20 cellular contexts compared by ENCODE assay signal in genomic region chr1:244087611-244088010, GRCh38. TPM values are rescaled to one million over a fixed set of nuclear protein-coding genes. Genes with fewer than 3 reads are reported as not detected.
DNase-seq lines count a peak whose midpoint lies in the region; ATAC-seq and TF ChIP-seq lines count a peak whose summit lies in the region.
"Had no signal": no experiment of that assay in that cellular context is flagged by ENCODE, and none has a peak within 500 bp of the region (broad histone marks: within the 10 kb centered on the region; RNA-seq: fewer than 3 reads in every experiment).

No MANE protein-coding gene starts in this region.

- no peak overlapping the region for H3K27ac ChIP-seq in caudate nucleus (ENCODE audit: low read depth, low read length)
- no peak overlapping the region for H3K27ac ChIP-seq in mesenchymal stem cell (ENCODE audit: low read length, poor library complexity, severe bottlenecking)
- H3K27ac ChIP-seq in upper lobe of left lung = no peak overlapping the region
- H3K27ac ChIP-seq: 22Rv1, SJCRH30 had no signal

- H3K79me1 ChIP-seq in mesenchymal stem cell (replicated peaks; ENCODE audit: low read length, poor library complexity, severe bottlenecking) = no peaks in the 10 kb centered on the region

- ATAC-seq in upper lobe of left lung (ENCODE audit: low FRiP score in 2 of 2) = no peak
- ATAC-seq: GM12878, K562, Panc1 had no signal

- TF ChIP-seq POLR2A in upper lobe of left lung (IDR thresholded peaks at IDR 0.05) = no peak

- no peak overlapping the region for H4K91ac ChIP-seq in mesenchymal stem cell (ENCODE audit: low read length)

- H2AK5ac ChIP-seq in mesenchymal stem cell (ENCODE audit: low read length, severe bottlenecking) = peak overlapping the region; percentile 63

- H3K4me3 ChIP-seq in mesenchymal stem cell (ENCODE audit: insufficient read depth in 1 of 2, low read depth in 1 of 2, low read length in 2 of 2) (no peak overlapping the region), upper lobe of left lung (no peak overlapping the region)
- H3K4me3 ChIP-seq: GM12878, K562, SJCRH30 had no signal

- no peak overlapping the region for H3K9ac ChIP-seq in mesenchymal stem cell (ENCODE audit: low read length)

- H2AFZ ChIP-seq in mesenchymal stem cell (ENCODE audit: low read depth, low read length) = no peak overlapping the region

- peaks cover 5 to 42% of the 10 kb centered on the region in 2 experiments for H3K27me3 ChIP-seq in mesenchymal stem cell (ENCODE audit: control insufficient read depth in 1 of 2, insufficient read depth in 1 of 2, low read length in 2 of 2)
- H3K27me3 ChIP-seq in upper lobe of left lung = no peaks in the 10 kb centered on the region
- H3K27me3 ChIP-seq: BE2C, SJCRH30 had no signal

- no peak for TF ChIP-seq CTCF in upper lobe of left lung (IDR thresholded peaks at IDR 0.05)

- 96% methylated on average over 6 of the region's 7 CpGs for WGBS in mesenchymal stem cell
- whole genome bisulfite sequencing in upper lobe of left lung, 2 donors = 84 to 88% methylated on average over 7 of the region's 7 CpGs

- H3K36me3 ChIP-seq in mesenchymal stem cell (ENCODE audit: control insufficient read depth in 1 of 2, insufficient read depth in 2 of 2, low read depth in 1 of 2, low read length in 2 of 2) (no peaks in the 10 kb centered on the region), upper lobe of left lung (no peaks in the 10 kb centered on the region)
- H3K36me3 ChIP-seq: BE2C, SJCRH30 had no signal

- no peak overlapping the region for H2BK15ac ChIP-seq in mesenchymal stem cell (ENCODE audit: low read depth, poor library complexity, severe bottlenecking)

- no peak overlapping the region for H3K14ac ChIP-seq in mesenchymal stem cell (ENCODE audit: low read length in 2 of 2)

- no peak overlapping the region for H2BK5ac ChIP-seq in mesenchymal stem cell (ENCODE audit: low read depth, low read length, poor library complexity, severe bottlenecking)

- no peak overlapping the region for H2BK12ac ChIP-seq in mesenchymal stem cell (ENCODE audit: low read length in 2 of 2)

- DNase-seq in DMS 273 (lab: John Stamatoyannopoulos, UW; ENCODE audit: unreplicated experiment) (peak; percentile 47), DMS 273 treated with DMSO at 0.1 percent for 48 hours (lab: John Stamatoyannopoulos, UW) (no peak), caudate nucleus (lab: John Stamatoyannopoulos, UW) (peak in 42 of 61 donors; percentile 15 to 90 (median 54)), mesenchymal stem cell (no peak), putamen (ENCODE audit: low spot score) (peak; percentile 80), upper lobe of left lung (no peak), NCI-H1930 (lab: John Stamatoyannopoulos, UW) (no peak)
- DNase-seq in activated CD8-positive, alpha-beta memory T cell treated with anti-CD3 and anti-CD28 coated beads, Interleukin-2, amount 50 U/mL, for 4 hours = no peak
- DNase-seq: BE2C; CD4-positive, CD25-positive, alpha-beta regulatory T cell; COR-L47; DMS153; NCI-H1105; NCI-H187 treated with DMSO at 0.1 percent for 48 hours; NCI-H69; SJCRH30 had no signal

- no peak overlapping the region for H4K8ac ChIP-seq in mesenchymal stem cell (ENCODE audit: low read length)

- peaks cover 17% of the 10 kb centered on the region for H3K9me3 ChIP-seq in mesenchymal stem cell (ENCODE audit: control insufficient read depth, low read length)
- no peaks in the 10 kb centered on the region for H3K9me3 ChIP-seq in upper lobe of left lung
- H3K9me3 ChIP-seq: BE2C, SJCRH30 had no signal

- no peak overlapping the region for H3K4ac ChIP-seq in mesenchymal stem cell (ENCODE audit: low read depth in 1 of 2, low read length in 2 of 2)

- H3K23ac ChIP-seq in mesenchymal stem cell (ENCODE audit: low read length in 2 of 2) = no peak overlapping the region

- H3K18ac ChIP-seq in mesenchymal stem cell (ENCODE audit: low read depth in 1 of 2, low read length in 2 of 2) = no peak overlapping the region

- no peak for TF ChIP-seq EP300 in upper lobe of left lung (IDR thresholded peaks at IDR 0.05)

- H2BK120ac ChIP-seq in mesenchymal stem cell (ENCODE audit: low read depth, low read length) = no peak overlapping the region

- no peak overlapping the region for H3K4me2 ChIP-seq in mesenchymal stem cell (ENCODE audit: low read length, poor library complexity, severe bottlenecking)

- H3K4me1 ChIP-seq in mesenchymal stem cell (ENCODE audit: control insufficient read depth, insufficient read depth, low read depth, low read length) = peaks cover 21% of the 10 kb centered on the region
- H3K4me1 ChIP-seq in upper lobe of left lung = no peaks in the 10 kb centered on the region
- H3K4me1 ChIP-seq: SJCRH30 had no signal

RNA-seq across cellular contexts. Expression of gene ZBTB18, which starts 36.5 kb away (rescaled TPM):
- 6.6 TPM for polyA plus RNA-seq in mesenchymal stem cell (2013, experiment 1 of 2)
- polyA plus RNA-seq in mesenchymal stem cell (2013, experiment 2 of 2) = 6.9 TPM
- total RNA-seq in upper lobe of left lung = 10 to 100 TPM; 14.8 to 29.7 (median 20.4) TPM

Comparison
In these comparisons a context has a peak if more than half of its experiments do, and no peak if none do; other contexts are left out.
1. DNase-seq: peak in DMS 273 (single experiment), caudate nucleus (42 of 61) and putamen (single experiment); none in DMS 273 treated with DMSO at 0.1 percent for 48 hours (single experiment), mesenchymal stem cell (single experiment), activated CD8-positive, alpha-beta memory T cell treated with anti-CD3 and anti-CD28 coated beads, Interleukin-2, amount 50 U/mL, for 4 hours (single experiment), upper lobe of left lung (0 of 2) and NCI-H1930 (0 of 2).